Comparison of ENCODE assay signal across 25 cellular contexts in genomic region chr3:179373938-179374337, GRCh38.
"Had no signal": no experiment of that assay in that cellular context is flagged by ENCODE, and none has a peak within 500 bp of the region (broad histone marks: within the 10 kb centered on the region; RNA-seq: fewer than 3 reads in every experiment).

No MANE protein-coding gene starts in this region.

- FAIRE-seq: bronchial epithelial cell, urothelium cell line had no signal

- H3K27me3 Mint-ChIP-seq: activated naive CD8-positive, alpha-beta T cell; stimulated activated naive CD8-positive, alpha-beta T cell treated with anti-CD3 and anti-CD28 coated beads, Interleukin-15, amount 100 ng/mL, for 72 hours had no signal

- H3K4me3 Mint-ChIP-seq: activated naive CD8-positive, alpha-beta T cell; activated T-cell treated with anti-CD3 and anti-CD28 coated beads, Interleukin-2, amount 50 U/mL, for 4 hours; nephron; stimulated activated naive CD8-positive, alpha-beta T cell treated with anti-CD3 and anti-CD28 coated beads, Interleukin-15, amount 100 ng/mL, for 72 hours; T-helper 1 cell treated with Interleukin-12 subunit alpha and Interleukin-12 subunit beta and Interleukin-4 antibody, amounts not matched to agents 30 μg/mL and 1 μg/mL, for 36 hours had no signal

- H3K4me1 ChIP-seq: gastrocnemius medialis, pancreas, psoas muscle, right atrium auricular region, suprapubic skin, tibial nerve had no signal

- H3K4me1 Mint-ChIP-seq: nephron; stimulated activated naive CD8-positive, alpha-beta T cell treated with anti-CD3 and anti-CD28 coated beads, Interleukin-15, amount 100 ng/mL, for 72 hours had no signal

- DNase-seq: activated CD4-positive, alpha-beta T cell treated with anti-CD3 and anti-CD28 coated beads for 4 hours; activated CD4-positive, alpha-beta T cell treated with anti-CD3 and anti-CD28 coated beads, Interleukin-2, amount 50 U/mL, for 48 hours; activated CD4-positive, CD25-positive, alpha-beta regulatory T cell; activated CD8-positive, alpha-beta memory T cell treated with anti-CD3 and anti-CD28 coated beads, Interleukin-2, amount 50 U/mL, for 48 hours; activated naive CD4-positive, alpha-beta T cell; activated T-cell treated with anti-CD3 and anti-CD28 coated beads, Interleukin-2, amount 50 U/mL, for 4 hours; gastrocnemius medialis; hippocampal formation; left ventricle myocardium superior; mammary epithelial cell; pancreas; psoas muscle; stimulated activated CD4-positive, alpha-beta T cell treated with anti-CD3 and anti-CD28 coated beads, Interleukin-12 subunit alpha, Interleukin-12 subunit beta, amount 100 ng/mL, for 4 hours; stimulated activated naive CD8-positive, alpha-beta T cell treated with anti-CD3 and anti-CD28 coated beads, Interleukin-15, amount 100 ng/mL, for 72 hours; T1000 had no signal

- H3K27ac Mint-ChIP-seq: activated naive CD8-positive, alpha-beta T cell; activated T-helper 2 cell treated with anti-CD3 and anti-CD28 coated beads, Interferon-gamma antibody, Interleukin-2, Interleukin-4, amounts not matched to agents 10 μg/mL and 5 μg/mL and 100 μg/mL, durations not matched to agents 14 hours and 24 hours and 36 hours; stimulated activated naive CD8-positive, alpha-beta T cell treated with anti-CD3 and anti-CD28 coated beads, Interleukin-15, amount 100 ng/mL, for 72 hours; T-helper 1 cell treated with Interleukin-12 subunit alpha and Interleukin-12 subunit beta and Interleukin-4 antibody, amounts not matched to agents 30 μg/mL and 1 μg/mL, for 36 hours had no signal

- H3K27me3 ChIP-seq: gastrocnemius medialis, pancreas, right atrium auricular region, suprapubic skin, tibial nerve had no signal

- H3K9me3 ChIP-seq: gastrocnemius medialis, pancreas, psoas muscle, right atrium auricular region, suprapubic skin, tibial nerve had no signal

- ATAC-seq: activated T-cell treated with anti-CD3 and anti-CD28 coated beads, Interleukin-2, amount 50 U/mL, for 4 hours; gastrocnemius medialis; left ventricle myocardium superior; pancreas; psoas muscle; stimulated activated naive CD8-positive, alpha-beta T cell treated with anti-CD3 and anti-CD28 coated beads, Interleukin-15, amount 100 ng/mL, for 72 hours had no signal

- H3K27ac ChIP-seq: coronary artery, gastrocnemius medialis, pancreas, psoas muscle, right atrium auricular region, suprapubic skin, tibial nerve had no signal

- H3K9me3 Mint-ChIP-seq: activated T-cell treated with anti-CD3 and anti-CD28 coated beads, Interleukin-2, amount 50 U/mL, for 4 hours; activated T-helper 2 cell treated with anti-CD3 and anti-CD28 coated beads, Interferon-gamma antibody, Interleukin-2, Interleukin-4, amounts not matched to agents 10 μg/mL and 5 μg/mL and 100 μg/mL, durations not matched to agents 14 hours and 24 hours and 36 hours; nephron; stimulated activated naive CD8-positive, alpha-beta T cell treated with anti-CD3 and anti-CD28 coated beads, Interleukin-15, amount 100 ng/mL, for 72 hours; T-helper 1 cell treated with Interleukin-12 subunit alpha and Interleukin-12 subunit beta and Interleukin-4 antibody, amounts not matched to agents 30 μg/mL and 1 μg/mL, for 36 hours had no signal

- H3K4me3 ChIP-seq: coronary artery, gastrocnemius medialis, pancreas, psoas muscle, right atrium auricular region, suprapubic skin, tibial nerve had no signal
